In genomic region chr9:133221994-133222393, GRCh38 we compare ENCODE assay signal across 5 cellular contexts. TPM values are rescaled to one million over a fixed set of nuclear protein-coding genes. Genes with fewer than 3 reads are reported as not detected.
"Had no signal": no experiment of that assay in that cellular context is flagged by ENCODE, and none has a peak within 500 bp of the region (broad histone marks: within the 10 kb centered on the region; RNA-seq: fewer than 3 reads in every experiment).

No MANE protein-coding gene starts in this region.

RNA-seq across cellular contexts. Expression of gene OBP2B, which starts 12.9 kb away (rescaled TPM):
- total RNA-seq: K562, M059J, Right ventricle myocardium superior, SJSA1 had no signal
- polyA plus RNA-seq: IgD-negative memory B cell, K562 had no signal

RNA-seq across cellular contexts. Expression of gene ABO, which starts 53.0 kb away (rescaled TPM):
- total RNA-seq: M059J, SJSA1 had no signal
- polyA plus RNA-seq: IgD-negative memory B cell had no signal

RNA-seq across cellular contexts. Expression of gene GBGT1, which starts 58.3 kb away (rescaled TPM):
- total RNA-seq: SJSA1 had no signal
